In genomic region chr15:98150531-98150930, GRCh38 we compare ENCODE assay signal across 1 cellular context.
TF ChIP-seq lines count a peak whose summit lies in the region.

No MANE protein-coding gene starts in this region.

TF ChIP-seq in GM23338, 12 proteins besides CTCF, POLR2A, EP300 and RAD21 (continued from another document):
- TF ChIP-seq ZNF462 (CRISPR knock-in tag; IDR thresholded peaks at IDR 0.05), result no peak
- no peak for TF ChIP-seq STAT1 (IDR thresholded peaks at IDR 0.05; ENCODE audit: unreplicated experiment)
- no peak for TF ChIP-seq CREB1 (CRISPR knock-in tag; IDR thresholded peaks at IDR 0.05; ENCODE audit: low read depth)
- no peak for TF ChIP-seq EZH2phosphoT487 (IDR thresholded peaks at IDR 0.05; ENCODE audit: unreplicated experiment)
- no peak for TF ChIP-seq ZNF331 (CRISPR knock-in tag; IDR thresholded peaks at IDR 0.05; ENCODE audit: low read depth)
- no peak for TF ChIP-seq NANOG (IDR thresholded peaks at IDR 0.05; ENCODE audit: borderline replicate concordance)
- TF ChIP-seq JUNB (IDR thresholded peaks at IDR 0.05; ENCODE audit: unreplicated experiment), result no peak
- no peak for TF ChIP-seq POLR2AphosphoS5 (IDR thresholded peaks at IDR 0.05; ENCODE audit: low read depth)
- no peak for TF ChIP-seq ETS1 (IDR thresholded peaks at IDR 0.05)
- no peak for TF ChIP-seq REST (IDR thresholded peaks at IDR 0.05; ENCODE audit: unreplicated experiment)
- TF ChIP-seq EZH2 (IDR thresholded peaks at IDR 0.05; ENCODE audit: low read depth, unreplicated experiment), result no peak
